8 cellular contexts compared by ENCODE assay signal in the genomic region with DNA sequence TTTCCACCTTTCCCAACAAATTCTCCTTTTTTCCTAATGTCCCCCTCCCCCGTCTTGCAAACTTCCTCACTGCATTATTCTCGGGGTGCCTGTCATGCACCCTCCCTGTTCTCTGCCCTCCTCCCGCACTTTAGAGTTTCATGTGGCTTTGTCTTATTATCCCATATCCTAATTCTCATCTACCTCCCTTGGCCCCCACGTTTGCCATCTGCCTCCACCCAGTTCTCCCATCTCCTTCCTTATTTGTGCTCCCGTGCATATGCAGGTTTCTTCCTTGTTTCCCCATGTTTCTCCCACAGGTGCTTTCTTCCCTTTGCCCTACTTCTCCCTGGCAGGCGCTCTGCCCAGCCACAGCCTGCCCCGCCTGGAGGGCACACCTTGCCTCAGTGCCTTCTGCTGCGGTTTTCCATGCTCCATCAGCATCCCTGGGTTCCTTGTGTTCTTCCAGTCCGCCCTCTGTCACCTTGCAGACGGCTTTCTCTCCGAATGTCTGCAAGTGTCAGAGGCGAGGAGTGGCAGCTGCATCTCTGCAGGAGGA. TPM values are rescaled to one million over a fixed set of nuclear protein-coding genes. Genes with fewer than 3 reads are reported as not detected.
A peak's percentile ranks its signal among the peaks of the same experiment; 100 is the strongest.
DNase-seq lines count a peak whose midpoint lies in the region; ATAC-seq and TF ChIP-seq lines count a peak whose summit lies in the region.

No MANE protein-coding gene starts in this region.

- 79% methylated on average over 10 of the region's 12 CpGs for WGBS in mammary epithelial cell (ENCODE audit: low coverage, missing lambda C conversion rate)
- 58 to 64% methylated on average over 12 of the region's 12 CpGs for WGBS in lung, 2 donors
- WGBS in transverse colon (ENCODE audit: low coverage in 1 of 2), 2 donors, result 47 to 50% methylated on average over 11 to 12 of the region's 12 CpGs

- peaks cover 10% of the 10 kb centered on the region for H3K4me1 Mint-ChIP-seq in MCF 10A (ENCODE audit: insufficient read depth, unreplicated experiment)

- in situ Hi-C loops in mammary epithelial cell (cut with MboI; ENCODE audit: low sequenced_read_pairs in 2 of 2), result no loop called here
- in situ Hi-C loops in astrocyte of the cerebellum (cut with HindIII; ENCODE audit: low sequenced_read_pairs), result no loop called here
- in situ Hi-C loops in transverse colon (cut with MboI; ENCODE audit: low pct_ligation_motif_present in 1 of 4, low pct_unique_long_range_greater_than_20kb in 1 of 4, low sequenced_read_pairs in 3 of 4), result no loop called here

- H3K4me1 ChIP-seq in mammary epithelial cell (ENCODE audit: insufficient read depth, low read length) (peaks cover 7% of the 10 kb centered on the region), lung (ENCODE audit: control insufficient read depth in 2 of 2, insufficient read depth in 2 of 2, low read length in 2 of 2) (peaks cover 2 to 6% of the 10 kb centered on the region in 2 donors), transverse colon (peaks cover 4 to 36% (median 20%) of the 10 kb centered on the region in 4 donors)

- H3K27ac ChIP-seq in mammary epithelial cell (ENCODE audit: insufficient read depth, low read depth, low read length) (no peak overlapping the region), lung (ENCODE audit: low read depth in 1 of 2, low read length in 1 of 2) (no peak overlapping the region), transverse colon (peak overlapping the region; percentile 81 to 93 (median 88))

- TF ChIP-seq POLR2A in transverse colon (IDR thresholded peaks at IDR 0.05), result peak; percentile 55

- H3K36me3 ChIP-seq in mammary epithelial cell (ENCODE audit: insufficient read depth, low read length) (no peaks in the 10 kb centered on the region), lung (ENCODE audit: control insufficient read depth in 2 of 2, insufficient read depth in 2 of 2, low read length in 2 of 2) (peaks cover 0 to 3% of the 10 kb centered on the region in 2 donors), transverse colon (no peaks in the 10 kb centered on the region)

- H3K4me2 ChIP-seq in mammary epithelial cell (ENCODE audit: insufficient read depth, low read depth, low read length), result no peak overlapping the region

- POLR2A ChIA-PET in MCF 10A (lab: Yijun Ruan, JAX), result interaction anchor here (1.1 to 1.3 kb wide), 3 partner anchors 12 to 19 kb away, joined by 3 to 5 read pairs (median 3); no protein-coding TSS in a partner anchor

- no peaks in the 10 kb centered on the region for H3K9me3 Mint-ChIP-seq in MCF 10A (ENCODE audit: unreplicated experiment)

- peak overlapping the region; percentile 80 for H3K4me3 Mint-ChIP-seq in MCF 10A (ENCODE audit: unreplicated experiment)

- BruUV-seq in MCF 10A (replicated peaks; lab: Mats Ljungman, UMichigan) (no TSS peak), mammary epithelial cell (replicated peaks; lab: Mats Ljungman, UMichigan) (no TSS peak)

- no peak overlapping the region for H3K9ac ChIP-seq in mammary epithelial cell (ENCODE audit: insufficient read depth, low read length)

- no peak for TF ChIP-seq EP300 in transverse colon (IDR thresholded peaks at IDR 0.05; ENCODE audit: low read depth)

- intact Hi-C loops in MCF 10A (cut with micrococcal nuclease), result loop anchor here (1.0 kb wide), 1 partner anchor 109 kb away; no protein-coding TSS in a partner anchor
- intact Hi-C loops in mammary epithelial cell (cut with micrococcal nuclease), result no loop called here
- intact Hi-C loops in transverse colon (cut with DNase I; ENCODE audit: low total_unique reads), result loop anchor here (10.0 kb wide), 1 partner anchor 63 kb away; no protein-coding TSS in a partner anchor

- H3K4me3 ChIP-seq in mammary epithelial cell (replicated peaks in 1 of 3; ENCODE audit: insufficient read depth in 1 of 3, low read depth in 2 of 3, low read length in 3 of 3) (no peak overlapping the region), astrocyte of the cerebellum (ENCODE audit: low read depth, low read length) (peak overlapping the region; percentile 75), lung (peak overlapping the region; percentile 75), transverse colon (peak overlapping the region; percentile 50 to 89 (median 73))

- no peaks in the 10 kb centered on the region for H3K27me3 Mint-ChIP-seq in MCF 10A (ENCODE audit: insufficient read depth, unreplicated experiment)

- no peak overlapping the region for H2AFZ ChIP-seq in mammary epithelial cell (ENCODE audit: low read depth, low read length)

- no peaks in the 10 kb centered on the region for H3K36me3 Mint-ChIP-seq in MCF 10A (ENCODE audit: insufficient read depth, unreplicated experiment)

- H3K79me2 ChIP-seq in mammary epithelial cell (ENCODE audit: insufficient read depth, low read length), result no peaks in the 10 kb centered on the region

- CTCF ChIA-PET in MCF 10A (lab: Yijun Ruan, JAX) (no interaction called here), mammary epithelial cell (lab: Charles Lee; ENCODE audit: low non-redundant PET) (no interaction called here)

- no peaks in the 10 kb centered on the region for H4K20me1 ChIP-seq in mammary epithelial cell (ENCODE audit: insufficient read depth, low read length)

- H3K9me3 ChIP-seq in mammary epithelial cell (replicated peaks; ENCODE audit: insufficient read depth, low read length) (no peaks in the 10 kb centered on the region), lung (ENCODE audit: control insufficient read depth in 2 of 2, insufficient read depth in 1 of 2, low read length in 1 of 2) (no peaks in the 10 kb centered on the region), transverse colon (no peaks in the 10 kb centered on the region)

- TF ChIP-seq CTCF in MCF 10A (IDR thresholded peaks at IDR 0.05; ENCODE audit: unreplicated experiment), result no peak
- TF ChIP-seq CTCF in mammary epithelial cell (conservative IDR thresholded peaks at IDR 0.05 in 1 of 2, IDR thresholded peaks at IDR 0.05 in 1 of 2; ENCODE audit: extremely low read depth in 1 of 2, insufficient read depth in 1 of 2, low read depth in 1 of 2, low read length in 2 of 2), result no peak
- TF ChIP-seq CTCF in astrocyte of the cerebellum (IDR thresholded peaks at IDR 0.05; ENCODE audit: low read depth, low read length, missing control alignments), result no peak
- no peak for TF ChIP-seq CTCF in lung (IDR thresholded peaks at IDR 0.05; ENCODE audit: control extremely low read depth, extremely low read depth)
- TF ChIP-seq CTCF in transverse colon (IDR thresholded peaks at IDR 0.05), result peak in 1 of 5 experiments; percentile 20

- DNase-seq in MCF 10A (ENCODE audit: unreplicated experiment), result peak; percentile 3
- no peak for DNase-seq in mammary epithelial cell
- no peak for DNase-seq in astrocyte of the cerebellum (ENCODE audit: low read depth)
- no peak for DNase-seq in lung (ENCODE audit: low spot score)
- peak; percentile 78 for DNase-seq in transverse colon
- no peak for DNase-seq in NCI-H1092 (lab: John Stamatoyannopoulos, UW)

- H3K27ac Mint-ChIP-seq in MCF 10A (ENCODE audit: low read depth, unreplicated experiment), result no peak overlapping the region

- H3K27me3 ChIP-seq in mammary epithelial cell (ENCODE audit: insufficient read depth, low read length) (peaks cover 2% of the 10 kb centered on the region), lung (ENCODE audit: control insufficient read depth, insufficient read depth) (no peaks in the 10 kb centered on the region), transverse colon (no peaks in the 10 kb centered on the region)

- ATAC-seq in lung (ENCODE audit: insufficient read depth, low FRiP score) (no peak), HG02885 (IDR thresholded peaks at IDR 0.05; ENCODE audit: poor library complexity, unreplicated experiment) (no peak), HG02970 (IDR thresholded peaks at IDR 0.05; ENCODE audit: low FRiP score, unreplicated experiment) (no peak)

- dilution Hi-C loops in mammary epithelial cell (cut with HindIII; ENCODE audit: low sequenced_read_pairs), result no loop called here

RNA-seq across cellular contexts. Expression of a gene that starts 1.5 kb away (rescaled TPM):
- total RNA-seq in MCF 10A (2022), result 2.2 TPM in 2 replicates
- total RNA-seq in mammary epithelial cell, result under 1 TPM; 0.50 to 0.52 TPM
- polyA plus RNA-seq in mammary epithelial cell, result 0.32 TPM
- polyA minus RNA-seq in mammary epithelial cell, result not detected
- total RNA-seq in lung, result 10 to 100 TPM; 21.4 to 36.7 TPM
- 10 to 100 TPM; 10.5 to 18.8 TPM for polyA plus RNA-seq in lung
- 100 to 1,000 TPM in 2 of 4 donors, 10 to 100 TPM in 2; 85.1 to 612 (median 228) TPM for total RNA-seq in transverse colon

Comparison
In these comparisons a context has a peak if more than half of its experiments do, and no peak if none do; other contexts are left out.
1. DNase-seq: peak in MCF 10A (single experiment) and transverse colon (single experiment); none in mammary epithelial cell (single experiment), astrocyte of the cerebellum (single experiment), lung (single experiment) and NCI-H1092 (single experiment).
2. H3K27ac ChIP-seq: peak in transverse colon (4 of 4); none in mammary epithelial cell (single experiment) and lung (0 of 2).
3. H3K4me3 ChIP-seq: peak in astrocyte of the cerebellum (single experiment), lung (single experiment) and transverse colon (4 of 4); none in mammary epithelial cell (0 of 3).